13 cellular contexts compared by ENCODE assay signal in genomic region chr22:19759994-19760651, GRCh38. TPM values are rescaled to one million over a fixed set of nuclear protein-coding genes. Genes with fewer than 3 reads are reported as not detected.
DNase-seq lines count a peak whose midpoint lies in the region; ATAC-seq and TF ChIP-seq lines count a peak whose summit lies in the region.
"Had no signal": no experiment of that assay in that cellular context is flagged by ENCODE, and none has a peak within 500 bp of the region (broad histone marks: within the 10 kb centered on the region; RNA-seq: fewer than 3 reads in every experiment).

No MANE protein-coding gene starts in this region.

- DNase-seq in activated CD4-positive, alpha-beta T cell treated with anti-CD3 and anti-CD28 coated beads, Interleukin-2, amount 10 ng/mL, durations not matched to agents 24 days and 14 days, result no peak
- no peak for DNase-seq in activated CD4-positive, alpha-beta T cell treated with anti-CD3 and anti-CD28 coated beads for 48 hours
- DNase-seq in PC-3 (peak; percentile 2), esophagus muscularis mucosa (ENCODE audit: extremely low spot score) (no peak), NCI-H82 (lab: John Stamatoyannopoulos, UW) (no peak)
- no peak for DNase-seq in stimulated activated effector memory CD8-positive, alpha-beta T cell treated with anti-CD3 and anti-CD28 coated beads, Interleukin-12 subunit alpha, Interleukin-12 subunit beta, amount 100 ng/mL, for 72 hours (ENCODE audit: low spot score in 2 of 2)
- DNase-seq: activated CD4-positive, alpha-beta T cell treated with anti-CD3 and anti-CD28 coated beads, Interleukin-2, amount 50 U/mL, for 48 hours; C1 segment of cervical spinal cord; dorsolateral prefrontal cortex; kidney had no signal

- TF ChIP-seq POLR2A in esophagus muscularis mucosa (IDR thresholded peaks at IDR 0.05; ENCODE audit: low read depth), result no peak

- H3K4me1 ChIP-seq in PC-3 (ENCODE audit: insufficient read depth, low read length) (peaks cover 7% of the 10 kb centered on the region; the same call in 1 of the 2 replicates), esophagus muscularis mucosa (peaks cover 5 to 49% (median 46%) of the 10 kb centered on the region in 4 donors)

- no peak overlapping the region for H3K27ac ChIP-seq in PC-3 (ENCODE audit: low read length)
- H3K27ac ChIP-seq in esophagus muscularis mucosa (replicated peaks in 1 of 4), result no peak overlapping the region
- H3K27ac ChIP-seq: dorsolateral prefrontal cortex, tibial nerve had no signal

- H3K27me3 Mint-ChIP-seq in activated CD4-positive, alpha-beta T cell treated with anti-CD3 and anti-CD28 coated beads, Interleukin-2, amount 10 ng/mL, durations not matched to agents 24 days and 14 days, result peaks cover 65% of the 10 kb centered on the region

- H3K27me3 ChIP-seq in PC-3 (ENCODE audit: low read length) (no peaks in the 10 kb centered on the region), esophagus muscularis mucosa (peaks cover 6 to 95% (median 63%) of the 10 kb centered on the region in 4 donors)

- peak overlapping the region; percentile 72 for H2AFZ ChIP-seq in PC-3 (ENCODE audit: low read length)

- H3K4me2 ChIP-seq in PC-3 (ENCODE audit: low read length), result peak overlapping the region; percentile 76

- peak overlapping the region; percentile 48; the same call in 1 of the 2 replicates for H3K9ac ChIP-seq in PC-3 (ENCODE audit: low read length)

- no peaks in the 10 kb centered on the region for H3K36me3 Mint-ChIP-seq in activated CD4-positive, alpha-beta T cell treated with anti-CD3 and anti-CD28 coated beads, Interleukin-2, amount 10 ng/mL, durations not matched to agents 24 days and 14 days (ENCODE audit: low read depth)
- H3K36me3 Mint-ChIP-seq in stimulated activated effector memory CD8-positive, alpha-beta T cell treated with anti-CD3 and anti-CD28 coated beads, Interleukin-12 subunit alpha, Interleukin-12 subunit beta, amount 100 ng/mL, for 72 hours, result no peaks in the 10 kb centered on the region

- BruUV-seq in PC-3 (replicated peaks; lab: Mats Ljungman, UMichigan), result TSS peak; percentile 53

- intact Hi-C loops in activated CD4-positive, alpha-beta T cell treated with anti-CD3 and anti-CD28 coated beads, Interleukin-2, amount 10 ng/mL, durations not matched to agents 24 days and 14 days (cut with micrococcal nuclease), result loop anchor here (1.0 kb wide), 1 partner anchor 7 kb away; no protein-coding TSS in a partner anchor
- intact Hi-C loops in PC-3 (cut with micrococcal nuclease), result loop anchor here (10.0 kb wide), 1 partner anchor 95 kb away; the partner anchor contains the start of genes GNB1L and RTL10
- intact Hi-C loops in esophagus muscularis mucosa (cut with DNase I), result loop anchor here (10.0 kb wide), 1 partner anchor 85 kb away; no protein-coding TSS in a partner anchor

- H3K27ac Mint-ChIP-seq in activated CD4-positive, alpha-beta T cell treated with anti-CD3 and anti-CD28 coated beads, Interleukin-2, amount 10 ng/mL, durations not matched to agents 24 days and 14 days, result peak overlapping the region; percentile 67
- H3K27ac Mint-ChIP-seq in stimulated activated effector memory CD8-positive, alpha-beta T cell treated with anti-CD3 and anti-CD28 coated beads, Interleukin-12 subunit alpha, Interleukin-12 subunit beta, amount 100 ng/mL, for 72 hours, result no peak overlapping the region

- H3K79me2 ChIP-seq in PC-3 (ENCODE audit: low read length), result peaks cover 32% of the 10 kb centered on the region

- POLR2A ChIA-PET in PC-3 (lab: Charles Lee; ENCODE audit: unreplicated experiment), result no interaction called here

- TF ChIP-seq CTCF in PC-3 (conservative IDR thresholded peaks at IDR 0.05; ENCODE audit: low read depth, low read length), result no peak
- no peak for TF ChIP-seq CTCF in esophagus muscularis mucosa (IDR thresholded peaks at IDR 0.05)

- no peaks in the 10 kb centered on the region for H4K20me1 ChIP-seq in PC-3 (ENCODE audit: low read length)

- H3K9me2 ChIP-seq in PC-3 (replicated peaks; ENCODE audit: low read length), result no peaks in the 10 kb centered on the region

- peaks cover 22% of the 10 kb centered on the region for H3K4me1 Mint-ChIP-seq in activated CD4-positive, alpha-beta T cell treated with anti-CD3 and anti-CD28 coated beads, Interleukin-2, amount 10 ng/mL, durations not matched to agents 24 days and 14 days
- peaks cover 41% of the 10 kb centered on the region for H3K4me1 Mint-ChIP-seq in stimulated activated effector memory CD8-positive, alpha-beta T cell treated with anti-CD3 and anti-CD28 coated beads, Interleukin-12 subunit alpha, Interleukin-12 subunit beta, amount 100 ng/mL, for 72 hours

- H3K4me3 ChIP-seq in PC-3 (ENCODE audit: low read length) (peak overlapping the region; percentile 62), esophagus muscularis mucosa (peak overlapping the region in 3 of 4 donors; percentile 13 to 47 (median 22))

- no peak for TF ChIP-seq EP300 in esophagus muscularis mucosa (IDR thresholded peaks at IDR 0.05)

- H3F3A ChIP-seq in PC-3 (ENCODE audit: low read length, unreplicated experiment), result no peaks in the 10 kb centered on the region

- ATAC-seq in PC-3 (no peak), HG03045 (IDR thresholded peaks at IDR 0.05; ENCODE audit: unreplicated experiment) (no peak), GM18909 (IDR thresholded peaks at IDR 0.05; ENCODE audit: poor library complexity, unreplicated experiment) (no peak)
- ATAC-seq in stimulated activated effector memory CD8-positive, alpha-beta T cell treated with anti-CD3 and anti-CD28 coated beads, Interleukin-12 subunit alpha, Interleukin-12 subunit beta, amount 100 ng/mL, for 72 hours, result no peak

- H3K9me3 ChIP-seq in PC-3 (ENCODE audit: low read length), result no peaks in the 10 kb centered on the region
- H3K9me3 ChIP-seq in esophagus muscularis mucosa, result no peaks in the 10 kb centered on the region
- H3K9me3 ChIP-seq: tibial nerve had no signal

- CTCF ChIA-PET in PC-3 (lab: Charles Lee), result no interaction called here

- H3K36me3 ChIP-seq in PC-3 (ENCODE audit: low read depth, low read length) (no peaks in the 10 kb centered on the region), esophagus muscularis mucosa (no peaks in the 10 kb centered on the region)
- H3K36me3 ChIP-seq: tibial nerve had no signal

- 7% methylated on average over 31 of the region's 40 CpGs for WGBS in esophagus muscularis mucosa

- peak overlapping the region; percentile 72 for H3K4me3 Mint-ChIP-seq in activated CD4-positive, alpha-beta T cell treated with anti-CD3 and anti-CD28 coated beads, Interleukin-2, amount 10 ng/mL, durations not matched to agents 24 days and 14 days
- H3K4me3 Mint-ChIP-seq in stimulated activated effector memory CD8-positive, alpha-beta T cell treated with anti-CD3 and anti-CD28 coated beads, Interleukin-12 subunit alpha, Interleukin-12 subunit beta, amount 100 ng/mL, for 72 hours, result peak overlapping the region; percentile 67

- no peaks in the 10 kb centered on the region for H3K9me3 Mint-ChIP-seq in activated CD4-positive, alpha-beta T cell treated with anti-CD3 and anti-CD28 coated beads, Interleukin-2, amount 10 ng/mL, durations not matched to agents 24 days and 14 days
- H3K9me3 Mint-ChIP-seq in stimulated activated effector memory CD8-positive, alpha-beta T cell treated with anti-CD3 and anti-CD28 coated beads, Interleukin-12 subunit alpha, Interleukin-12 subunit beta, amount 100 ng/mL, for 72 hours, result no peaks in the 10 kb centered on the region

RNA-seq across cellular contexts. Expression of gene TBX1, which starts 0.5 kb away (rescaled TPM):
- 0.09 TPM in 1 of 2 replicates, not detected in the other for total RNA-seq in activated CD4-positive, alpha-beta T cell treated with anti-CD3 and anti-CD28 coated beads, Interleukin-2, amount 10 ng/mL, durations not matched to agents 24 days and 14 days
- total RNA-seq in PC-3 (2014; rRNA removed) (15.9 and 18.6 TPM in 2 replicates), esophagus muscularis mucosa (1 to 10 TPM; 1.4 to 2.5 (median 1.8) TPM)

RNA-seq across cellular contexts. Expression of gene GP1BB, which starts 36.8 kb away (rescaled TPM):
- not detected in 2 replicates for total RNA-seq in activated CD4-positive, alpha-beta T cell treated with anti-CD3 and anti-CD28 coated beads, Interleukin-2, amount 10 ng/mL, durations not matched to agents 24 days and 14 days
- 0.80 and 5.9 TPM in 2 replicates for total RNA-seq in PC-3 (2014; rRNA removed)
- total RNA-seq in esophagus muscularis mucosa, result 10 to 100 TPM in 1 of 4 donors, 1 to 10 TPM in 3; 1.7 to 16.7 (median 5.7) TPM

RNA-seq across cellular contexts. Expression of gene SEPTIN5, which starts 45.8 kb away (rescaled TPM):
- 0.44 and 1.4 TPM in 2 replicates for total RNA-seq in activated CD4-positive, alpha-beta T cell treated with anti-CD3 and anti-CD28 coated beads, Interleukin-2, amount 10 ng/mL, durations not matched to agents 24 days and 14 days
- total RNA-seq in PC-3 (2014; rRNA removed) (26.3 and 27.5 TPM in 2 replicates), esophagus muscularis mucosa (10 to 100 TPM in 3 of 4 donors, 1 to 10 TPM in 1; 4.2 to 55.4 (median 20.6) TPM)
